In genomic region chr15:98257290-98257689, GRCh38 we compare ENCODE assay signal across 32 cellular contexts.
"Had no signal": no experiment of that assay in that cellular context is flagged by ENCODE, and none has a peak within 500 bp of the region (broad histone marks: within the 10 kb centered on the region; RNA-seq: fewer than 3 reads in every experiment).

No MANE protein-coding gene starts in this region.

- ATAC-seq: activated CD4-positive, alpha-beta T cell treated with anti-CD3 and anti-CD28 coated beads for 36 hours; activated CD4-positive, CD25-positive, alpha-beta regulatory T cell treated with anti-CD3 and anti-CD28 coated beads, Interleukin-2, amount 50 U/mL, for 24 hours; activated CD8-positive, alpha-beta T cell treated with anti-CD3 and anti-CD28 coated beads, Interleukin-2, amount 10 ng/mL, durations not matched to agents 7 days and 5 days had no signal

- H3K4me1 ChIP-seq: ascending aorta had no signal

- H3K36me3 ChIP-seq: ascending aorta, cardiac muscle cell, MG63 had no signal

- DNase-seq: activated CD4-positive, alpha-beta T cell treated with anti-CD3 and anti-CD28 coated beads for 36 hours; activated CD4-positive, alpha-beta T cell treated with anti-CD3 and anti-CD28 coated beads, Interleukin-2, amount 10 ng/mL, durations not matched to agents 7 days and 5 days; activated CD4-positive, alpha-beta T cell treated with anti-CD3 and anti-CD28 coated beads, Interleukin-2, amount 50 U/mL, for 48 hours; activated CD8-positive, alpha-beta T cell treated with anti-CD3 and anti-CD28 coated beads, Interleukin-2, amount 10 ng/mL, durations not matched to agents 7 days and 5 days; activated gamma-delta T cell; activated naive CD4-positive, alpha-beta T cell treated with Interleukin-2 at 50 U/mL for 16 hours; activated naive CD8-positive, alpha-beta T cell treated with anti-CD3 and anti-CD28 coated beads, Interleukin-2, amount 10 ng/mL, durations not matched to agents 7 days and 5 days; activated T-cell treated with anti-CD3 and anti-CD28 coated beads, Interleukin-2, amount 50 U/mL, for 24 hours; amygdala; Karpas-422; MG63; NCI-H1048; NCI-H1105 treated with DMSO at 0.1 percent for 48 hours; NCI-H1436; NCI-H1694; NCI-H2029 treated with DMSO at 0.1 percent for 48 hours; NCI-H2107; NCI-H2171; NCI-H510A; NCI-H526; NCI-H748 treated with DMSO at 0.1 percent for 48 hours; NK-92 treated with Interleukin-12 subunit alpha and Interleukin-12 subunit beta, amount 100 ng/mL, for 24 hours; OCI-M1; Right ventricle myocardium superior; SW 1271; T1000 had no signal

- H3K9me3 ChIP-seq: ascending aorta had no signal

- H3K4me1 Mint-ChIP-seq: activated CD4-positive, alpha-beta T cell treated with anti-CD3 and anti-CD28 coated beads for 36 hours; activated CD4-positive, alpha-beta T cell treated with anti-CD3 and anti-CD28 coated beads, Interleukin-2, amount 10 ng/mL, durations not matched to agents 7 days and 5 days; activated naive CD4-positive, alpha-beta T cell treated with anti-CD3 and anti-CD28 coated beads, Interleukin-2, amount 50 U/mL, for 24 hours; activated naive CD8-positive, alpha-beta T cell treated with anti-CD3 and anti-CD28 coated beads, Interleukin-2, amount 10 ng/mL, durations not matched to agents 7 days and 5 days; central memory CD8-positive, alpha-beta T cell had no signal

- H3K27me3 ChIP-seq: ascending aorta, cardiac muscle cell, MG63 had no signal

- H3K27ac ChIP-seq: ascending aorta, cardiac muscle cell had no signal

- H3K27me3 Mint-ChIP-seq: activated CD4-positive, alpha-beta T cell treated with anti-CD3 and anti-CD28 coated beads, Interleukin-2, amount 10 ng/mL, durations not matched to agents 7 days and 5 days; activated naive CD8-positive, alpha-beta T cell treated with anti-CD3 and anti-CD28 coated beads, Interleukin-2, amount 10 ng/mL, durations not matched to agents 7 days and 5 days; central memory CD8-positive, alpha-beta T cell had no signal

- H3K36me3 Mint-ChIP-seq: activated naive CD4-positive, alpha-beta T cell treated with anti-CD3 and anti-CD28 coated beads, Interleukin-2, amount 50 U/mL, for 24 hours; activated naive CD8-positive, alpha-beta T cell treated with anti-CD3 and anti-CD28 coated beads, Interleukin-2, amount 10 ng/mL, durations not matched to agents 7 days and 5 days had no signal

- H3K27ac Mint-ChIP-seq: activated CD4-positive, alpha-beta T cell treated with anti-CD3 and anti-CD28 coated beads for 36 hours; activated CD4-positive, alpha-beta T cell treated with anti-CD3 and anti-CD28 coated beads, Interleukin-2, amount 10 ng/mL, durations not matched to agents 7 days and 5 days; activated CD8-positive, alpha-beta T cell treated with anti-CD3 and anti-CD28 coated beads, Interleukin-2, amount 10 ng/mL, durations not matched to agents 7 days and 5 days; activated naive CD4-positive, alpha-beta T cell treated with anti-CD3 and anti-CD28 coated beads, Interleukin-2, amount 50 U/mL, for 24 hours; activated naive CD8-positive, alpha-beta T cell treated with anti-CD3 and anti-CD28 coated beads, Interleukin-2, amount 10 ng/mL, durations not matched to agents 7 days and 5 days; activated T-cell treated with anti-CD3 and anti-CD28 coated beads, Interleukin-2, amount 50 U/mL, for 24 hours; activated T-helper 2 cell treated with anti-CD3 and anti-CD28 coated beads, Interferon-gamma antibody, Interleukin-2, Interleukin-4, amounts not matched to agents 10 μg/mL and 5 μg/mL and 100 μg/mL, durations not matched to agents 14 hours and 24 hours and 36 hours had no signal

- H3K4me3 Mint-ChIP-seq: activated CD4-positive, alpha-beta T cell treated with anti-CD3 and anti-CD28 coated beads for 36 hours; activated CD4-positive, alpha-beta T cell treated with anti-CD3 and anti-CD28 coated beads, Interleukin-2, amount 10 ng/mL, durations not matched to agents 7 days and 5 days; activated CD8-positive, alpha-beta T cell treated with anti-CD3 and anti-CD28 coated beads, Interleukin-2, amount 10 ng/mL, durations not matched to agents 7 days and 5 days; activated naive CD4-positive, alpha-beta T cell treated with anti-CD3 and anti-CD28 coated beads, Interleukin-2, amount 50 U/mL, for 24 hours; activated naive CD8-positive, alpha-beta T cell treated with anti-CD3 and anti-CD28 coated beads, Interleukin-2, amount 10 ng/mL, durations not matched to agents 7 days and 5 days; activated T-cell treated with anti-CD3 and anti-CD28 coated beads, Interleukin-2, amount 50 U/mL, for 24 hours; central memory CD8-positive, alpha-beta T cell had no signal

- H3K4me3 ChIP-seq: ascending aorta, cardiac muscle cell, MG63 had no signal
